ENCODE assay signal across 24 cellular contexts in genomic region chr1:51912881-51913280, GRCh38.
"Had no signal": no experiment of that assay in that cellular context is flagged by ENCODE, and none has a peak within 500 bp of the region (broad histone marks: within the 10 kb centered on the region; RNA-seq: fewer than 3 reads in every experiment).

No MANE protein-coding gene starts in this region.

- H3K4me3 ChIP-seq: left ventricle myocardium inferior, lung, mucosa of descending colon, ovary, right atrium auricular region, right lobe of liver, smooth muscle cell, stomach, testis, thyroid gland, transverse colon, upper lobe of left lung, vagina had no signal

- H3K4me2 ChIP-seq: smooth muscle cell had no signal

- H3K36me3 ChIP-seq: left ventricle myocardium inferior, ovary, right atrium auricular region, right lobe of liver, stomach, thyroid gland, transverse colon, upper lobe of left lung, vagina had no signal

- DNase-seq: islet precursor cell; left ventricle myocardium inferior; midbrain; mucosa of descending colon; naive thymus-derived CD4-positive, alpha-beta T cell; ovary; right lobe of liver; stimulated activated CD4-positive, alpha-beta T cell treated with anti-CD3 and anti-CD28 coated beads, Interleukin-1b, Interleukin-23, amount 100 ng/mL, for 48 hours; stimulated activated CD4-positive, alpha-beta T cell treated with anti-CD3 and anti-CD28 coated beads, Interleukin-2, amount 100 ng/mL, for 48 hours; stimulated activated CD4-positive, alpha-beta T cell treated with anti-CD3 and anti-CD28 coated beads, Interleukin-4, amount 100 ng/mL, for 4 hours; stimulated activated CD8-positive, alpha-beta memory T cell treated with anti-CD3 and anti-CD28 coated beads, Interleukin-4, amount 100 ng/mL, for 48 hours; stimulated activated naive CD4-positive, alpha-beta T cell treated with Interleukin-2 at 50 U/mL for 16 hours; stomach; testis; thyroid gland; transverse colon; upper lobe of left lung had no signal

- H3K27me3 Mint-ChIP-seq: progenitor cell of endocrine pancreas had no signal

- H3K9me3 ChIP-seq: left ventricle myocardium inferior, mucosa of descending colon, ovary, right atrium auricular region, right lobe of liver, stomach, testis, thyroid gland, transverse colon, upper lobe of left lung, vagina had no signal

- H3K27me3 ChIP-seq: ovary, right lobe of liver, testis, thyroid gland, upper lobe of left lung, vagina had no signal

- H3K4me3 Mint-ChIP-seq: naive thymus-derived CD4-positive, alpha-beta T cell; natural killer cell treated with Interleukin-12 subunit alpha and Interleukin-12 subunit beta and Interleukin-15 and Interleukin-18, amount 100 ng/mL, for 72 hours; stimulated activated memory B cell treated with anti-CD40 and anti-IgM and Interleukin-4, amounts not matched to agents 10 μg/mL and 1 μg/mL and 100 μg/mL, for 72 hours had no signal

- H3K4me1 Mint-ChIP-seq: naive thymus-derived CD4-positive, alpha-beta T cell; stimulated activated memory B cell treated with anti-CD40 and anti-IgM and Interleukin-4, amounts not matched to agents 10 μg/mL and 1 μg/mL and 100 μg/mL, for 72 hours had no signal

- H3K27ac Mint-ChIP-seq: naive thymus-derived CD4-positive, alpha-beta T cell; natural killer cell treated with Interleukin-12 subunit alpha and Interleukin-12 subunit beta and Interleukin-15 and Interleukin-18, amount 100 ng/mL, for 72 hours; progenitor cell of endocrine pancreas; stimulated activated memory B cell treated with anti-CD40 and anti-IgM and Interleukin-4, amounts not matched to agents 10 μg/mL and 1 μg/mL and 100 μg/mL, for 72 hours had no signal

- H3K36me3 Mint-ChIP-seq: naive thymus-derived CD4-positive, alpha-beta T cell; natural killer cell treated with Interleukin-12 subunit alpha and Interleukin-12 subunit beta and Interleukin-15 and Interleukin-18, amount 100 ng/mL, for 72 hours; stimulated activated memory B cell treated with anti-CD40 and anti-IgM and Interleukin-4, amounts not matched to agents 10 μg/mL and 1 μg/mL and 100 μg/mL, for 72 hours had no signal

- H3K27ac ChIP-seq: left ventricle myocardium inferior, ovary, right atrium auricular region, right lobe of liver, stomach, testis, thyroid gland, transverse colon, upper lobe of left lung, vagina had no signal

- H3K9me3 Mint-ChIP-seq: natural killer cell treated with Interleukin-12 subunit alpha and Interleukin-12 subunit beta and Interleukin-15 and Interleukin-18, amount 100 ng/mL, for 72 hours; stimulated activated memory B cell treated with anti-CD40 and anti-IgM and Interleukin-4, amounts not matched to agents 10 μg/mL and 1 μg/mL and 100 μg/mL, for 72 hours had no signal

- ATAC-seq: mucosa of descending colon; naive thymus-derived CD4-positive, alpha-beta T cell; natural killer cell treated with Interleukin-12 subunit alpha and Interleukin-12 subunit beta and Interleukin-15 and Interleukin-18, amount 100 ng/mL, for 72 hours; right lobe of liver; stimulated activated memory B cell treated with anti-CD40 and anti-IgM and Interleukin-4, amounts not matched to agents 10 μg/mL and 1 μg/mL and 100 μg/mL, for 72 hours had no signal

- H3K4me1 ChIP-seq: left ventricle myocardium inferior, right atrium auricular region, right lobe of liver, stomach, testis, thyroid gland, transverse colon, upper lobe of left lung had no signal
